ENCODE assay signal across 9 cellular contexts in the genomic region with DNA sequence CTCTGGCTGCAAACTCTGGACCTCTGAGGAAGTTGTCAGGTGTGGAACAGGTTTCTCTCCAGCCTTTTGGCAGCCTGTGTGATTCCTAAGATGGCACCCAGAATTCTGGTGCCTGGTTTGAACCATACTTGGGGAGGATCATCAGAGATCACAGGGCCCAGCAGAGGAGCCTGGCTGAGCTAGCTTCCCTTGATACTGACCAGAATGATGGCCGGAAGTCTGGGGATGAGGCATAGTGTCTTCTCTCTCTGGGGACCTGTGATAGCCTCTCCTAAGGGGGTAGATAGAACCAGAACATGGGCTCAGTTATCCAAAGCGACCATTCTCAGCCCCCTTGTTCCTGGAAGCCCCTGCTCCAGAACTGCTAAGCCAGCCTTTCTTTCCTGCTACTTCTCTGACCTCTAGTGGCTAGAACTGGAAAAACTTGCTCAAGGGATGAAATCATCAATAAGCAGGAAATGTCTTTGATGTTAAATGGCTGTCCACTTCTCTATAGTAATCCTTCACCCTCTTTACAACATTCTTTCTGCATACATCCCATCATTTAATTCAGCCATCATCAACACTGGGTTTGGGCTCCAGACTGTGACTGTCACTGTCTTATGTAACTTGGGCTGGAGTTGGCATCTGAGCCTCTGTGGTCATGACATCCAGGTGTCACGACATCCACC. TPM values are rescaled to one million over a fixed set of nuclear protein-coding genes. Genes with fewer than 3 reads are reported as not detected.
A peak's percentile ranks its signal among the peaks of the same experiment; 100 is the strongest.
DNase-seq lines count a peak whose midpoint lies in the region; ATAC-seq, FAIRE-seq and TF ChIP-seq lines count a peak whose summit lies in the region.
"Had no signal": no experiment of that assay in that cellular context is flagged by ENCODE, and none has a peak within 500 bp of the region (broad histone marks: within the 10 kb centered on the region; RNA-seq: fewer than 3 reads in every experiment).

No MANE protein-coding gene starts in this region.

- H3K4me3 Mint-ChIP-seq in Calu3 (ENCODE audit: low read depth, unreplicated experiment) (no peak overlapping the region), astrocyte (ENCODE audit: unreplicated experiment) (no peak overlapping the region)

- no peak overlapping the region for H2AFZ ChIP-seq in astrocyte (ENCODE audit: low read depth, low read length)

- no peaks in the 10 kb centered on the region for H3K4me1 ChIP-seq in HAP-1
- H3K4me1 ChIP-seq in astrocyte (ENCODE audit: insufficient read depth, low read length) = peaks cover 26% of the 10 kb centered on the region
- peaks cover 17 to 59% (median 30%) of the 10 kb centered on the region in 4 donors for H3K4me1 ChIP-seq in transverse colon

- DNase-seq in Calu3 (peak; percentile 28), HAP-1 (ENCODE audit: low spot score in 2 of 2) (peak; percentile 46 to 50), NCI-H345 treated with DMSO at 0.1 percent for 48 hours (lab: John Stamatoyannopoulos, UW; ENCODE audit: unreplicated experiment) (peak; percentile 37), astrocyte (ENCODE audit: low read depth) (no peak), kidney epithelial cell (ENCODE audit: low read depth) (no peak), transverse colon (no peak)
- DNase-seq in activated naive CD4-positive, alpha-beta T cell treated with Interleukin-2 at 50 U/mL for 16 hours = no peak

- H3K27ac ChIP-seq in astrocyte (ENCODE audit: low read depth, low read length) = no peak overlapping the region
- H3K27ac ChIP-seq in transverse colon = peak overlapping the region in 2 of 4 donors; percentile 2 to 22

- no peaks in the 10 kb centered on the region for H3K9me3 Mint-ChIP-seq in Calu3 (ENCODE audit: low read depth, unreplicated experiment)
- H3K9me3 Mint-ChIP-seq in astrocyte (ENCODE audit: unreplicated experiment) = no peaks in the 10 kb centered on the region

- in situ Hi-C loops in HAP-1 (cut with MboI; ENCODE audit: low sequenced_read_pairs) = loop anchor here (5.0 to 25.0 kb wide), 2 partner anchors 246 to 566 kb away; no protein-coding TSS in a partner anchor
- in situ Hi-C loops in transverse colon (cut with MboI; ENCODE audit: low pct_ligation_motif_present in 1 of 4, low pct_unique_long_range_greater_than_20kb in 1 of 4, low sequenced_read_pairs in 3 of 4) = loop anchor here (5.0 to 25.0 kb wide), 3 partner anchors 91 to 251 kb away; no protein-coding TSS in a partner anchor

- H3K36me3 ChIP-seq in HAP-1 (replicated peaks) (no peaks in the 10 kb centered on the region), astrocyte (ENCODE audit: insufficient read depth, low read length) (peaks cover 3% of the 10 kb centered on the region), kidney epithelial cell (ENCODE audit: control insufficient read depth, insufficient read depth, low read length) (no peaks in the 10 kb centered on the region), transverse colon (no peaks in the 10 kb centered on the region)

- no peak overlapping the region for H3K4me2 ChIP-seq in astrocyte (ENCODE audit: low read length)

- H3K27ac Mint-ChIP-seq in Calu3 (ENCODE audit: unreplicated experiment) = no peak overlapping the region
- peak overlapping the region; percentile 37 for H3K27ac Mint-ChIP-seq in astrocyte (ENCODE audit: unreplicated experiment)

- TF ChIP-seq POLR2A in transverse colon (IDR thresholded peaks at IDR 0.05) = no peak

- H3K4me1 Mint-ChIP-seq in Calu3 (ENCODE audit: low read depth, unreplicated experiment) = peaks cover 9% of the 10 kb centered on the region
- peaks cover 41% of the 10 kb centered on the region for H3K4me1 Mint-ChIP-seq in astrocyte (ENCODE audit: low read depth, unreplicated experiment)

- intact Hi-C loops in Calu3 (cut with micrococcal nuclease; ENCODE audit: unreplicated experiment) = loop anchor here (1.0 to 10.0 kb wide), 3 partner anchors 94 to 578 kb away; no protein-coding TSS in a partner anchor
- intact Hi-C loops in transverse colon (cut with DNase I; ENCODE audit: low total_unique reads) = loop anchor here (5.0 kb wide), 1 partner anchor 251 kb away; no protein-coding TSS in a partner anchor

- no peak for ATAC-seq in GM21390 (IDR thresholded peaks at IDR 0.05; ENCODE audit: unreplicated experiment)

- H3K79me2 ChIP-seq in astrocyte (ENCODE audit: insufficient read depth, low read length) = peaks cover 100% of the 10 kb centered on the region

- no peak for FAIRE-seq in astrocyte (lab: Jason Lieb, UNC)

- H3K9ac ChIP-seq in astrocyte (ENCODE audit: low read length) = peak overlapping the region; percentile 8

- peak; percentile 51 for TF ChIP-seq CTCF in Calu3 (IDR thresholded peaks at IDR 0.05; ENCODE audit: unreplicated experiment)
- peak; percentile 76 for TF ChIP-seq CTCF in astrocyte (IDR thresholded peaks at IDR 0.05; ENCODE audit: insufficient read depth, low read depth, low read length)
- TF ChIP-seq CTCF in kidney epithelial cell (IDR thresholded peaks at IDR 0.05; ENCODE audit: insufficient read depth, low read length, poor library complexity, severe bottlenecking) = peak; percentile 68
- peak; percentile 66 to 81 (median 69) for TF ChIP-seq CTCF in transverse colon (IDR thresholded peaks at IDR 0.05)

- no TSS peak for BruUV-seq in Calu3 (replicated peaks; lab: Mats Ljungman, UMichigan)

- peaks cover 2% of the 10 kb centered on the region for H3K36me3 Mint-ChIP-seq in Calu3 (ENCODE audit: insufficient read depth, unreplicated experiment)
- H3K36me3 Mint-ChIP-seq in astrocyte (ENCODE audit: low read depth, unreplicated experiment) = peaks cover 24% of the 10 kb centered on the region

- H4K20me1 ChIP-seq in astrocyte (ENCODE audit: insufficient read depth, low read length) = peaks cover 95% of the 10 kb centered on the region

- H3K27me3 Mint-ChIP-seq in Calu3 (ENCODE audit: unreplicated experiment) (no peaks in the 10 kb centered on the region), astrocyte (ENCODE audit: low read depth, unreplicated experiment) (no peaks in the 10 kb centered on the region)

- 56 to 80% methylated on average over 1 to 3 of the region's 3 CpGs for WGBS in transverse colon (ENCODE audit: low coverage in 1 of 2), 2 donors

- TF ChIP-seq EP300 in transverse colon (IDR thresholded peaks at IDR 0.05; ENCODE audit: low read depth) = no peak

- H3K9me3 ChIP-seq in HAP-1 (no peaks in the 10 kb centered on the region), astrocyte (ENCODE audit: insufficient read depth, low read depth, low read length) (no peaks in the 10 kb centered on the region), transverse colon (no peaks in the 10 kb centered on the region)

- H3K4me3 ChIP-seq in HAP-1 (no peak overlapping the region), astrocyte (ENCODE audit: insufficient read depth, low read depth, low read length) (no peak overlapping the region), kidney epithelial cell (ENCODE audit: low read depth, low read length) (no peak overlapping the region), transverse colon (no peak overlapping the region)

- CTCF ChIA-PET in Calu3 (lab: Charles Lee) = interaction anchor here (0.7 to 2.3 kb wide), 3 partner anchors 86 to 250 kb away, joined by 3 to 9 read pairs (median 5); no protein-coding TSS in a partner anchor

- no peaks in the 10 kb centered on the region for H3K27me3 ChIP-seq in HAP-1 (ENCODE audit: low read depth)
- no peaks in the 10 kb centered on the region for H3K27me3 ChIP-seq in astrocyte (ENCODE audit: insufficient read depth, low read length)
- H3K27me3 ChIP-seq in kidney epithelial cell (ENCODE audit: control insufficient read depth, insufficient read depth, low read length) = no peaks in the 10 kb centered on the region
- no peaks in the 10 kb centered on the region for H3K27me3 ChIP-seq in transverse colon

RNA-seq across cellular contexts. Expression of gene C9orf152, which starts 55.1 kb away (rescaled TPM):
- total RNA-seq in Calu3 (2022) = 1.7 and 1.9 TPM in 2 replicates
- total RNA-seq in astrocyte = 0.07 TPM in 1 of 2 replicates, not detected in the other
- not detected in 2 replicates for total RNA-seq in kidney epithelial cell
- total RNA-seq in transverse colon = 10 to 100 TPM in 3 of 4 donors, 1 to 10 TPM in 1; 9.7 to 31.4 (median 16.7) TPM
- total RNA-seq: activated CD8-positive, alpha-beta memory T cell treated with anti-CD3 and anti-CD28 coated beads for 36 hours had no signal

Comparison
In these comparisons a context has a peak if more than half of its experiments do, and no peak if none do; other contexts are left out.
1. DNase-seq: peak in Calu3 (single experiment), HAP-1 (2 of 2) and NCI-H345 treated with DMSO at 0.1 percent for 48 hours (single experiment); none in astrocyte (single experiment), kidney epithelial cell (single experiment), transverse colon (single experiment) and activated naive CD4-positive, alpha-beta T cell treated with Interleukin-2 at 50 U/mL for 16 hours (single experiment).
2. Peak in every context shown above with its lines, with median percentiles within 50 percentile points of each other: CTCF ChIP-seq.